ENCODE assay signal across 8 cellular contexts in the genomic region with DNA sequence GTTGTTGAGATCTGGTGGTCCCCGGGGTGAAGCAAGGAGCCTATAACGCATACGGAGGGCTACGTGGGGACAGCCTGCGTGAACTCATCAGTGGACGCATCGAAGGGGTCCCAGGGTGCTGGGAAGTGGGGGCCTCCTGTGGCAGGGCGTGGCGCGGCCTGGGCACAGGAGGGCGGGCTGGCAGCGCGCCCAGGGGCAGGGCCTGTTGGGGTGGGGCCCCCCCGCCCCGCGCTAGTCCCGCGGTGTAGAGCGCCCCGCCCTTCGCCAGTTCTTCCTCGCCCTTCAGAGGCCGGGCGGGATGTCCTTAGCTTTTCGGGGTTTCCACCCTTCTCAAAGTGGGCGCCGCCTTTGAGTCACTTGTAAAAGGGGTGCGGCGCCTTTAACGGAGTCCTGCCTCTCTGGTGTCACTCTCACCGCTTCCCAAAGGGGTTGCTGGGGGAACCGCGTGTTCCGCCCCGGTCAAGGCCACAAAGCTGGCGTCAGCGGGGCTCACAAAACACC. TPM values are rescaled to one million over a fixed set of nuclear protein-coding genes. Genes with fewer than 3 reads are reported as not detected.
A peak's percentile ranks its signal among the peaks of the same experiment; 100 is the strongest.
DNase-seq lines count a peak whose midpoint lies in the region; ATAC-seq and TF ChIP-seq lines count a peak whose summit lies in the region.

No MANE protein-coding gene starts in this region.

- H3K27ac ChIP-seq in DOHH2 (ENCODE audit: low read depth, low read length) (peak overlapping the region; percentile 72), Karpas-422 (ENCODE audit: low read length) (peak overlapping the region; percentile 37; the same call in 1 of the 2 replicates), ascending aorta (peak overlapping the region; percentile 88 to 89), iPS-18a (ENCODE audit: low read length) (no peak overlapping the region)

- peak overlapping the region; percentile 75 for H3K9ac ChIP-seq in Karpas-422 (ENCODE audit: low read length)
- no peak overlapping the region for H3K9ac ChIP-seq in iPS-18a (ENCODE audit: low read length)

- H3K4me3 ChIP-seq in DOHH2 (ENCODE audit: low read length) (peak overlapping the region; percentile 91), Karpas-422 (ENCODE audit: low read length) (peak overlapping the region; percentile 69), ascending aorta (peak overlapping the region; percentile 70 to 72), iPS-18a (ENCODE audit: low read length) (peak overlapping the region; percentile 41)

- POLR2A ChIA-PET in T-cell (lab: Charles Lee): no interaction called here

- no peaks in the 10 kb centered on the region for H3K27me3 Mint-ChIP-seq in T-cell

- DNase-seq in Karpas-422 (peak; percentile 90), T-cell (peak in 24 of 34 experiments; percentile 4 to 70 (median 31)), ascending aorta (ENCODE audit: low spot score in 2 of 2) (peak in 1 of 2 donors; percentile 83), SK-N-DZ (ENCODE audit: low spot score) (no peak)
- peak; percentile 50 to 56 for DNase-seq in stimulated activated CD4-positive, alpha-beta T cell treated with anti-CD3 and anti-CD28 coated beads, Interleukin-15, amount 100 ng/mL, for 48 hours (ENCODE audit: low read depth in 2 of 2)

- intact Hi-C loops in ascending aorta (cut with DNase I): no loop called here

- H3K27me3 ChIP-seq in DOHH2 (ENCODE audit: control insufficient read depth, low read length): no peaks in the 10 kb centered on the region
- no peaks in the 10 kb centered on the region for H3K27me3 ChIP-seq in Karpas-422 (ENCODE audit: low read length)
- no peaks in the 10 kb centered on the region for H3K27me3 ChIP-seq in ascending aorta
- peaks cover 27% of the 10 kb centered on the region for H3K27me3 ChIP-seq in iPS-18a (ENCODE audit: control insufficient read depth, insufficient read depth, low read length)

- no peaks in the 10 kb centered on the region for H3K9me3 Mint-ChIP-seq in T-cell

- H3K79me2 ChIP-seq in DOHH2 (ENCODE audit: control insufficient read depth, low read length): peaks cover 10% of the 10 kb centered on the region
- no peaks in the 10 kb centered on the region for H3K79me2 ChIP-seq in Karpas-422 (ENCODE audit: low read length)

- no peak for TF ChIP-seq CTCF in DOHH2 (IDR thresholded peaks at IDR 0.05; ENCODE audit: low read depth, low read length, poor library complexity, severe bottlenecking)
- TF ChIP-seq CTCF in ascending aorta (IDR thresholded peaks at IDR 0.05): no peak

- peak overlapping the region; percentile 92 for H3K4me2 ChIP-seq in DOHH2 (ENCODE audit: low read length)
- peak overlapping the region; percentile 84 for H3K4me2 ChIP-seq in Karpas-422 (ENCODE audit: low read depth, low read length, poor library complexity, severe bottlenecking)

- H2AFZ ChIP-seq in Karpas-422 (ENCODE audit: low read length): peak overlapping the region; percentile 71; the same call in 1 of the 2 replicates

- H3K9me2 ChIP-seq in DOHH2 (replicated peaks; ENCODE audit: control insufficient read depth, low read length) (no peaks in the 10 kb centered on the region), Karpas-422 (replicated peaks; ENCODE audit: insufficient read depth, low read length) (no peaks in the 10 kb centered on the region)

- H3F3A ChIP-seq in DOHH2 (ENCODE audit: control insufficient read depth, insufficient read depth): peaks cover 6% of the 10 kb centered on the region

- no peaks in the 10 kb centered on the region for H3K9me3 ChIP-seq in DOHH2 (ENCODE audit: control insufficient read depth, insufficient read depth, low read length)
- no peaks in the 10 kb centered on the region for H3K9me3 ChIP-seq in Karpas-422 (ENCODE audit: low read length)
- no peaks in the 10 kb centered on the region for H3K9me3 ChIP-seq in ascending aorta
- no peaks in the 10 kb centered on the region for H3K9me3 ChIP-seq in iPS-18a (ENCODE audit: control insufficient read depth, low read depth, low read length)

- peaks cover 33% of the 10 kb centered on the region for H3K36me3 ChIP-seq in DOHH2 (ENCODE audit: control insufficient read depth, low read length)
- H3K36me3 ChIP-seq in Karpas-422 (ENCODE audit: insufficient read depth, low read length): no peaks in the 10 kb centered on the region
- H3K36me3 ChIP-seq in ascending aorta: peaks cover 14 to 18% of the 10 kb centered on the region in 2 donors
- H3K36me3 ChIP-seq in iPS-18a (ENCODE audit: control insufficient read depth, low read depth, low read length): no peaks in the 10 kb centered on the region

- no peaks in the 10 kb centered on the region for H4K20me1 ChIP-seq in DOHH2 (ENCODE audit: control insufficient read depth, insufficient read depth, low read depth, low read length)
- no peaks in the 10 kb centered on the region for H4K20me1 ChIP-seq in Karpas-422 (ENCODE audit: insufficient read depth, low read depth, low read length)

- peaks cover 14% of the 10 kb centered on the region for H3K36me3 Mint-ChIP-seq in T-cell

- H3K4me1 Mint-ChIP-seq in T-cell: peaks cover 22 to 39% (median 23%) of the 10 kb centered on the region in 3 donors

- H3K4me3 Mint-ChIP-seq in T-cell: peak overlapping the region; percentile 82 to 88 (median 83)

- CTCF ChIA-PET in T-cell (lab: Charles Lee): interaction anchor here in 1 of 2 donors (1.4 kb wide), 1 partner anchor 16 kb away, joined by 7 read pairs; no protein-coding TSS in a partner anchor

- H3K4me1 ChIP-seq in DOHH2 (ENCODE audit: control insufficient read depth, low read length) (peaks cover 27% of the 10 kb centered on the region), Karpas-422 (ENCODE audit: low read length) (peaks cover 28% of the 10 kb centered on the region), ascending aorta (peaks cover 4% of the 10 kb centered on the region in 2 donors), iPS-18a (ENCODE audit: control insufficient read depth, low read depth, low read length) (peaks cover 6% of the 10 kb centered on the region)

- ATAC-seq in GM21717 (IDR thresholded peaks at IDR 0.05; ENCODE audit: unreplicated experiment): peak; percentile 59
- peak; percentile 73 to 80 (median 75) for ATAC-seq in T-cell (replicated peaks in 1 of 4)

- peak overlapping the region; percentile 78 to 80 for H3K27ac Mint-ChIP-seq in T-cell

RNA-seq across cellular contexts. Expression of gene PLP2, which starts 0.6 kb away (rescaled TPM):
- 11.0 and 37.0 TPM in 2 replicates for total RNA-seq in Karpas-422 (2014; rRNA removed; shearing (Covaris generic); ENCODE audit: low replicate concordance)
- 100 to 1,000 TPM in 4 of 5 donors, 10 to 100 TPM in 1; 85.2 to 241 (median 207) TPM for total RNA-seq in T-cell
- total RNA-seq in ascending aorta: 51.6 TPM
- polyA plus RNA-seq in SK-N-DZ (2014; cell fraction: cytosol; rRNA removed): 3.0 and 4.3 TPM in 2 replicates
- polyA plus RNA-seq in SK-N-DZ (2014; cell fraction: nucleus; rRNA removed): 0.61 and 4.2 TPM in 2 replicates

RNA-seq across cellular contexts. Expression of gene MAGIX, which starts 9.8 kb away (rescaled TPM):
- total RNA-seq in Karpas-422 (2014; rRNA removed; shearing (Covaris generic); ENCODE audit: low replicate concordance): 1.7 TPM in 1 of 2 replicates, not detected in the other
- 1 to 10 TPM in 3 of 5 donors, under 1 TPM in 2; 0.56 to 1.9 (median 1.6) TPM for total RNA-seq in T-cell
- 0.32 TPM for total RNA-seq in ascending aorta
- 1.3 and 4.1 TPM in 2 replicates for polyA plus RNA-seq in SK-N-DZ (2014; cell fraction: cytosol; rRNA removed)
- 1.5 and 8.2 TPM in 2 replicates for polyA plus RNA-seq in SK-N-DZ (2014; cell fraction: nucleus; rRNA removed)

RNA-seq across cellular contexts. Expression of gene PRICKLE3, which starts 13.8 kb away (rescaled TPM):
- total RNA-seq in Karpas-422 (2014; rRNA removed; shearing (Covaris generic); ENCODE audit: low replicate concordance): 4.0 and 15.5 TPM in 2 replicates
- total RNA-seq in T-cell: 10 to 100 TPM in 3 of 5 donors, 1 to 10 TPM in 2; 5.5 to 15.4 (median 12.6) TPM
- 25.3 TPM for total RNA-seq in ascending aorta
- 0.42 TPM in 1 of 2 replicates, not detected in the other for polyA plus RNA-seq in SK-N-DZ (2014; cell fraction: cytosol; rRNA removed)
- polyA plus RNA-seq in SK-N-DZ (2014; cell fraction: nucleus; rRNA removed): not detected in 2 replicates

RNA-seq across cellular contexts. Expression of gene SYP, which starts 27.7 kb away (rescaled TPM):
- total RNA-seq in Karpas-422 (2014; rRNA removed; shearing (Covaris generic); ENCODE audit: low replicate concordance): 0.86 and 1.2 TPM in 2 replicates
- total RNA-seq in T-cell (under 1 TPM; 0.53 to 0.89 (median 0.70) TPM), ascending aorta (0.53 TPM)
- polyA plus RNA-seq in SK-N-DZ (2014; cell fraction: cytosol; rRNA removed): 85.8 and 95.0 TPM in 2 replicates
- 34.6 and 45.1 TPM in 2 replicates for polyA plus RNA-seq in SK-N-DZ (2014; cell fraction: nucleus; rRNA removed)

RNA-seq across cellular contexts. Expression of gene GPKOW, which starts 48.8 kb away (rescaled TPM):
- 8.2 and 20.7 TPM in 2 replicates for total RNA-seq in Karpas-422 (2014; rRNA removed; shearing (Covaris generic); ENCODE audit: low replicate concordance)
- total RNA-seq in T-cell (10 to 100 TPM; 16.5 to 25.9 (median 23.1) TPM), ascending aorta (19.4 TPM)
- 31.4 and 36.0 TPM in 2 replicates for polyA plus RNA-seq in SK-N-DZ (2014; cell fraction: cytosol; rRNA removed)
- polyA plus RNA-seq in SK-N-DZ (2014; cell fraction: nucleus; rRNA removed): 14.1 and 14.9 TPM in 2 replicates

Comparison
In these comparisons a context has a peak if more than half of its experiments do, and no peak if none do; other contexts are left out.
1. H3K4me3 ChIP-seq: peak in every context shown above with its lines; median percentile 91 in DOHH2; 71 in ascending aorta; 69 in Karpas-422; 41 in iPS-18a.